In genomic region chr13:101529419-101529818, GRCh38 we compare ENCODE assay signal across 2 cellular contexts.
TF ChIP-seq lines count a peak whose summit lies in the region.

No MANE protein-coding gene starts in this region.

TF ChIP-seq in SK-N-SH treated with all-trans-retinoic acid at 6 μM for 48 hours, 23 proteins besides CTCF, POLR2A, EP300 and RAD21 (continued from another document):
- TF ChIP-seq, protein P1, sequence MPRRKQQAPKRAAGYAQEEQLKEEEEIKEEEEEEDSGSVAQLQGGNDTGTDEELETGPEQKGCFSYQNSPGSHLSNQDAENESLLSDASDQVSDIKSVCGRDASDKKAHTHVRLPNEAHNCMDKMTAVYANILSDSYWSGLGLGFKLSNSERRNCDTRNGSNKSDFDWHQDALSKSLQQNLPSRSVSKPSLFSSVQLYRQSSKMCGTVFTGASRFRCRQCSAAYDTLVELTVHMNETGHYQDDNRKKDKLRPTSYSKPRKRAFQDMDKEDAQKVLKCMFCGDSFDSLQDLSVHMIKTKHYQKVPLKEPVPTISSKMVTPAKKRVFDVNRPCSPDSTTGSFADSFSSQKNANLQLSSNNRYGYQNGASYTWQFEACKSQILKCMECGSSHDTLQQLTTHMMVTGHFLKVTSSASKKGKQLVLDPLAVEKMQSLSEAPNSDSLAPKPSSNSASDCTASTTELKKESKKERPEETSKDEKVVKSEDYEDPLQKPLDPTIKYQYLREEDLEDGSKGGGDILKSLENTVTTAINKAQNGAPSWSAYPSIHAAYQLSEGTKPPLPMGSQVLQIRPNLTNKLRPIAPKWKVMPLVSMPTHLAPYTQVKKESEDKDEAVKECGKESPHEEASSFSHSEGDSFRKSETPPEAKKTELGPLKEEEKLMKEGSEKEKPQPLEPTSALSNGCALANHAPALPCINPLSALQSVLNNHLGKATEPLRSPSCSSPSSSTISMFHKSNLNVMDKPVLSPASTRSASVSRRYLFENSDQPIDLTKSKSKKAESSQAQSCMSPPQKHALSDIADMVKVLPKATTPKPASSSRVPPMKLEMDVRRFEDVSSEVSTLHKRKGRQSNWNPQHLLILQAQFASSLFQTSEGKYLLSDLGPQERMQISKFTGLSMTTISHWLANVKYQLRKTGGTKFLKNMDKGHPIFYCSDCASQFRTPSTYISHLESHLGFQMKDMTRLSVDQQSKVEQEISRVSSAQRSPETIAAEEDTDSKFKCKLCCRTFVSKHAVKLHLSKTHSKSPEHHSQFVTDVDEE (CRISPR knock-in tag; IDR thresholded peaks at IDR 0.05) = no peak
- TF ChIP-seq, protein P2, sequence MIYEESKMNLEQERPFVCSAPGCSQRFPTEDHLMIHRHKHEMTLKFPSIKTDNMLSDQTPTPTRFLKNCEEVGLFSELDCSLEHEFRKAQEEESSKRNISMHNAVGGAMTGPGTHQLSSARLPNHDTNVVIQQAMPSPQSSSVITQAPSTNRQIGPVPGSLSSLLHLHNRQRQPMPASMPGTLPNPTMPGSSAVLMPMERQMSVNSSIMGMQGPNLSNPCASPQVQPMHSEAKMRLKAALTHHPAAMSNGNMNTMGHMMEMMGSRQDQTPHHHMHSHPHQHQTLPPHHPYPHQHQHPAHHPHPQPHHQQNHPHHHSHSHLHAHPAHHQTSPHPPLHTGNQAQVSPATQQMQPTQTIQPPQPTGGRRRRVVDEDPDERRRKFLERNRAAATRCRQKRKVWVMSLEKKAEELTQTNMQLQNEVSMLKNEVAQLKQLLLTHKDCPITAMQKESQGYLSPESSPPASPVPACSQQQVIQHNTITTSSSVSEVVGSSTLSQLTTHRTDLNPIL (CRISPR knock-in tag; IDR thresholded peaks at IDR 0.05; ENCODE audit: low read depth) = no peak
- TF ChIP-seq OSR1 (CRISPR knock-in tag; IDR thresholded peaks at IDR 0.05) (no peak), PPARA (CRISPR knock-in tag; IDR thresholded peaks at IDR 0.05; ENCODE audit: borderline replicate concordance) (no peak), PATZ1 (CRISPR knock-in tag; IDR thresholded peaks at IDR 0.05; ENCODE audit: borderline replicate concordance) (no peak)

TF ChIP-seq in HepG2, 621 proteins besides CTCF, POLR2A, EP300 and RAD21 (continued from another document):
- TF ChIP-seq MYPOP (CRISPR knock-in tag; IDR thresholded peaks at IDR 0.05) = no peak
- no peak for TF ChIP-seq ZNF407 (CRISPR knock-in tag; IDR thresholded peaks at IDR 0.05; ENCODE audit: not compliant biosample characterization)
- no peak for TF ChIP-seq EZH2 (conservative IDR thresholded peaks at IDR 0.05; ENCODE audit: low read depth, low read length)
- TF ChIP-seq THYN1 (CRISPR knock-in tag; IDR thresholded peaks at IDR 0.05; ENCODE audit: borderline replicate concordance, low read depth) = no peak
- TF ChIP-seq RFX1 (IDR thresholded peaks at IDR 0.05) = no peak
- no peak for TF ChIP-seq KDM5A (IDR thresholded peaks at IDR 0.05; ENCODE audit: borderline replicate concordance, low read length)
- TF ChIP-seq ZNF572 (CRISPR knock-in tag; IDR thresholded peaks at IDR 0.05) = no peak
- TF ChIP-seq, protein P3, sequence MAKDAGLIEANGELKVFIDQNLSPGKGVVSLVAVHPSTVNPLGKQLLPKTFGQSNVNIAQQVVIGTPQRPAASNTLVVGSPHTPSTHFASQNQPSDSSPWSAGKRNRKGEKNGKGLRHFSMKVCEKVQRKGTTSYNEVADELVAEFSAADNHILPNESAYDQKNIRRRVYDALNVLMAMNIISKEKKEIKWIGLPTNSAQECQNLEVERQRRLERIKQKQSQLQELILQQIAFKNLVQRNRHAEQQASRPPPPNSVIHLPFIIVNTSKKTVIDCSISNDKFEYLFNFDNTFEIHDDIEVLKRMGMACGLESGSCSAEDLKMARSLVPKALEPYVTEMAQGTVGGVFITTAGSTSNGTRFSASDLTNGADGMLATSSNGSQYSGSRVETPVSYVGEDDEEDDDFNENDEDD (CRISPR knock-in tag; IDR thresholded peaks at IDR 0.05; ENCODE audit: borderline replicate concordance) = no peak
- TF ChIP-seq HHEX (CRISPR knock-in tag; IDR thresholded peaks at IDR 0.05) = no peak
- TF ChIP-seq NONO (IDR thresholded peaks at IDR 0.05) = no peak
- TF ChIP-seq NONO (CRISPR knock-in tag; conservative IDR thresholded peaks at IDR 0.05) = no peak
- TF ChIP-seq SALL1 (CRISPR knock-in tag; IDR thresholded peaks at IDR 0.05) = no peak
- no peak for TF ChIP-seq SNAPC2 (CRISPR knock-in tag; IDR thresholded peaks at IDR 0.05)
